8 cellular contexts compared by ENCODE assay signal in the genomic region with DNA sequence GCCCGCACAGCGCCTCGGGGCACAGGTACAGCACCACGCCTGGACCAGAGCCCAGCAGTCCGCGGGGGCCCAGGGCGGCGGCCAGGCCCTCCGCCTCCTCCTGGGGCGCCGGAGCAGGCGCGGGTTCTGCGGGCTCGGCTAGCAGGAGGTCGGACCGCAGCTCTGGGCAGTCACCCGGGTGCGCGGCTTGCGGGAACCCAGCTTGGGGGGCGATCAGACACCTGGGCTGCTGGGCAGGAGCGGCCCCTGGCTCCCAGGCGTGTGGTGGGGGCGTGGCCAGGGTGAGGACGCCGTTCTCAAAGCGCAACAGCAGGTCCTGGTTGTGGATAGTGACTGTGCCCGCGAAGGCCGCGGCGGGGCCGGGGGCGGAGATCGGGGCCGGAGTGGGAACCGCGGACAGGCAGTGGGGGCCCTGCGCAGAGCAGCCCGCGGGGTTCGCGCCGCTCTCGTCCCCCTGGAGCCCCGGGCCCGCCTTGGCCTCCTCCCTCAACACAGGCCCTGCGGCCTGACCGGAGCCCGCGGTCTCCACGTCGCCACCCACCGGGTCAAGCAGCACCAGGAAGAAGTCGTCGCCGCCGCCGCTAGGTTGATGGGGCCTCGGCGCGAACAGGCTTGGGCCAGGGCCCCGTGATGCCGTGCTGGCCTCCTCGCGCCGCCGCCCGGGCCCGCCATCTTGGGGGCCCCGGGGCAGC. TPM values are rescaled to one million over a fixed set of nuclear protein-coding genes. Genes with fewer than 3 reads are reported as not detected.
DNase-seq lines count a peak whose midpoint lies in the region; ATAC-seq, FAIRE-seq and TF ChIP-seq lines count a peak whose summit lies in the region.
"Not testable (repeated sequence)": the region's sequence is repeated elsewhere in the genome, so short reads cannot be mapped to it uniquely, and the experiment has no call there.

No MANE protein-coding gene starts in this region.

- H3K4me1 ChIP-seq in GM12878 (ENCODE audit: control insufficient read depth, insufficient read depth, low read length): not testable (repeated sequence)
- H3K4me1 ChIP-seq in heart left ventricle: peaks cover 0 to 29% (median 1%) of the 10 kb centered on the region in 12 donors

- CTCF ChIA-PET in GM12878 (lab: Yijun Ruan, JAX): not testable (repeated sequence)

- H3K36me3 Mint-ChIP-seq in T-helper 2 cell treated with Interferon-gamma antibody and Interleukin-4, amounts not matched to agents 5 μg/mL and 100 μg/mL, for 36 hours (ENCODE audit: low read depth): peaks cover 12% of the 10 kb centered on the region

- H3K36me3 ChIP-seq in GM12878 (ENCODE audit: control insufficient read depth in 2 of 2, insufficient read depth in 2 of 2, low read length in 1 of 2); heart left ventricle: not testable (repeated sequence)

- not testable (repeated sequence) for H3K27me3 ChIP-seq in GM12878 (replicated peaks in 1 of 2; ENCODE audit: control insufficient read depth in 2 of 2, insufficient read depth in 2 of 2, low read length in 1 of 2); heart left ventricle

- not testable (repeated sequence) for H3K27me3 Mint-ChIP-seq in T-helper 2 cell treated with Interferon-gamma antibody and Interleukin-4, amounts not matched to agents 5 μg/mL and 100 μg/mL, for 36 hours (ENCODE audit: low read depth)

- POLR2A ChIA-PET in GM12878 (lab: Charles Lee): not testable (repeated sequence)

- H3K9me3 ChIP-seq in GM12878 (replicated peaks; ENCODE audit: control insufficient read depth, insufficient read depth, low read length); heart left ventricle: not testable (repeated sequence)

- H3K4me2 ChIP-seq in GM12878 (ENCODE audit: control insufficient read depth, insufficient read depth): not testable (repeated sequence)

- not testable (repeated sequence) for H3K79me2 ChIP-seq in GM12878 (ENCODE audit: control insufficient read depth, insufficient read depth, low read length)

- SMC1A ChIA-PET in GM12878 (lab: Charles Lee; ENCODE audit: uncharacterized antibody, unreplicated experiment): not testable (repeated sequence)

- peaks cover 32% of the 10 kb centered on the region for H3K4me1 Mint-ChIP-seq in T-helper 2 cell treated with Interferon-gamma antibody and Interleukin-4, amounts not matched to agents 5 μg/mL and 100 μg/mL, for 36 hours (ENCODE audit: low read depth)

- H3K27ac Mint-ChIP-seq in T-helper 2 cell treated with Interferon-gamma antibody and Interleukin-4, amounts not matched to agents 5 μg/mL and 100 μg/mL, for 36 hours: peak overlapping the region; percentile 68

- H3K27ac ChIP-seq in 22Rv1: peak overlapping the region; percentile 54
- H3K27ac ChIP-seq in GM12878 (ENCODE audit: control insufficient read depth, insufficient read depth): peak overlapping the region; percentile 44; the same call in 1 of the 2 replicates
- peak overlapping the region; percentile 80 to 97 (median 90) for H3K27ac ChIP-seq in heart left ventricle

- not testable (repeated sequence) for H3K4me3 ChIP-seq in GM12878
- H3K4me3 ChIP-seq in heart left ventricle: peak overlapping the region; percentile 2 to 75 (median 58)

- not testable (repeated sequence) for H3K9me3 Mint-ChIP-seq in T-helper 2 cell treated with Interferon-gamma antibody and Interleukin-4, amounts not matched to agents 5 μg/mL and 100 μg/mL, for 36 hours

- peak; percentile 27 for DNase-seq in T-helper 2 cell treated with Interferon-gamma antibody and Interleukin-4, amounts not matched to agents 5 μg/mL and 100 μg/mL, for 36 hours (ENCODE audit: low spot score)
- not testable (repeated sequence) for DNase-seq in GM12878 (ENCODE audit: low read depth, low spot score)
- peak; percentile 24 to 67 (median 36) for DNase-seq in heart left ventricle
- DNase-seq in posterior cingulate gyrus: peak in 7 of 10 donors; percentile 4 to 84 (median 24)

- peak; percentile 87 for FAIRE-seq in GM12878 (lab: Jason Lieb, UNC)

- peak overlapping the region; percentile 56 for H3K4me3 Mint-ChIP-seq in T-helper 2 cell treated with Interferon-gamma antibody and Interleukin-4, amounts not matched to agents 5 μg/mL and 100 μg/mL, for 36 hours

- TF ChIP-seq POLR2A in GM12878 (IDR thresholded peaks at IDR 0.05; ENCODE audit: low read depth, low read length); heart left ventricle (IDR thresholded peaks at IDR 0.05): not testable (repeated sequence)

- not testable (repeated sequence) for TF ChIP-seq EP300 in Ishikawa (IDR thresholded peaks at IDR 0.05; ENCODE audit: borderline replicate concordance); GM12878 (IDR thresholded peaks at IDR 0.05; ENCODE audit: borderline replicate concordance in 1 of 2, control insufficient read depth in 1 of 2, low read depth in 2 of 2, low read length in 2 of 2)

- TF ChIP-seq CTCF in 22Rv1 (IDR thresholded peaks at IDR 0.05); GM12878 (IDR thresholded peaks at IDR 0.05 in 2 of 3, conservative IDR thresholded peaks at IDR 0.05 in 1 of 3; ENCODE audit: control insufficient read depth in 2 of 3, extremely low read depth in 1 of 3, insufficient read depth in 1 of 3, low read depth in 3 of 3, low read length in 3 of 3); heart left ventricle (IDR thresholded peaks at IDR 0.05): not testable (repeated sequence)

- peak; percentile 62 for ATAC-seq in GM18858 (IDR thresholded peaks at IDR 0.05; ENCODE audit: unreplicated experiment)
- ATAC-seq in HG02588 (IDR thresholded peaks at IDR 0.05; ENCODE audit: unreplicated experiment): peak; percentile 80
- ATAC-seq in GM12878: peak; percentile 86
- peak; percentile 55 to 93 (median 88) for ATAC-seq in heart left ventricle

- not testable (repeated sequence) for BruUV-seq in GM12878 (replicated peaks; lab: Mats Ljungman, UMichigan)

- H2AFZ ChIP-seq in GM12878 (ENCODE audit: control insufficient read depth, low read depth, low read length): not testable (repeated sequence)

- not testable (repeated sequence) for H4K20me1 ChIP-seq in GM12878 (ENCODE audit: control insufficient read depth, insufficient read depth)

- H3K9ac ChIP-seq in GM12878 (ENCODE audit: control insufficient read depth, insufficient read depth, low read length): peak overlapping the region; percentile 25; the same call in 1 of the 2 replicates

- RAD21 ChIA-PET in GM12878 (lab: Charles Lee; ENCODE audit: unreplicated experiment): not testable (repeated sequence)

- in situ Hi-C loops in GM12878 (cut with MboI): loop anchor here (25.0 kb wide), 3 partner anchors 922 to 1347 kb away; a partner anchor contains a TSS

- TF ChIP-seq RAD21 in Ishikawa (IDR thresholded peaks at IDR 0.05; ENCODE audit: low read depth); GM12878 (IDR thresholded peaks at IDR 0.05; ENCODE audit: insufficient read depth, low read depth, low read length): not testable (repeated sequence)

- intact Hi-C loops in GM12878 (cut with micrococcal nuclease; ENCODE audit: unreplicated experiment): not testable (repeated sequence)
- intact Hi-C loops in heart left ventricle (cut with DNase I) (loop anchor here in 4 of 10 donors (10.0 kb wide), 3 partner anchors 315 to 1165 kb away; a partner anchor contains a TSS), posterior cingulate gyrus (cut with DNase I) (loop anchor here (10.0 kb wide), 1 partner anchor 1105 kb away; no protein-coding TSS in a partner anchor)

- 67% methylated on average over 46 of the region's 72 CpGs for WGBS in GM12878 (ENCODE audit: insufficient coverage, insufficient replicate concordance, low lambda C conversion rate, missing lambda C conversion rate)
- WGBS in heart left ventricle, 4 donors: 2 to 33% (median 17%) methylated on average over 3 to 60 of the region's 72 CpGs

TF ChIP-seq in Ishikawa, 13 proteins besides CTCF, POLR2A, EP300 and RAD21:
- 0 out of 2 replicates have a peak, but pooled peaks have one; percentile 19 for TF ChIP-seq YY1 (IDR thresholded peaks at IDR 0.05; ENCODE audit: low read depth)
TF ChIP-seq in Ishikawa: peak in this region for 1; not testable (repeated sequence) for 12.

TF ChIP-seq in GM12878, 131 proteins besides CTCF, POLR2A, EP300 and RAD21:
- TF ChIP-seq YY1 (IDR thresholded peaks at IDR 0.05; ENCODE audit: low read depth, low read length): peak; percentile 60; the same call in 1 of the 2 replicates
- TF ChIP-seq, protein P1, sequence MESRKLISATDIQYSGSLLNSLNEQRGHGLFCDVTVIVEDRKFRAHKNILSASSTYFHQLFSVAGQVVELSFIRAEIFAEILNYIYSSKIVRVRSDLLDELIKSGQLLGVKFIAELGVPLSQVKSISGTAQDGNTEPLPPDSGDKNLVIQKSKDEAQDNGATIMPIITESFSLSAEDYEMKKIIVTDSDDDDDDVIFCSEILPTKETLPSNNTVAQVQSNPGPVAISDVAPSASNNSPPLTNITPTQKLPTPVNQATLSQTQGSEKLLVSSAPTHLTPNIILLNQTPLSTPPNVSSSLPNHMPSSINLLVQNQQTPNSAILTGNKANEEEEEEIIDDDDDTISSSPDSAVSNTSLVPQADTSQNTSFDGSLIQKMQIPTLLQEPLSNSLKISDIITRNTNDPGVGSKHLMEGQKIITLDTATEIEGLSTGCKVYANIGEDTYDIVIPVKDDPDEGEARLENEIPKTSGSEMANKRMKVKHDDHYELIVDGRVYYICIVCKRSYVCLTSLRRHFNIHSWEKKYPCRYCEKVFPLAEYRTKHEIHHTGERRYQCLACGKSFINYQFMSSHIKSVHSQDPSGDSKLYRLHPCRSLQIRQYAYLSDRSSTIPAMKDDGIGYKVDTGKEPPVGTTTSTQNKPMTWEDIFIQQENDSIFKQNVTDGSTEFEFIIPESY (IDR thresholded peaks at IDR 0.05): 0 out of 2 replicates have a peak, but pooled peaks have one; percentile 50

RNA-seq across cellular contexts. Expression of a gene that starts 0.5 kb away (rescaled TPM):
- total RNA-seq in GM12878 (2013; cell fraction: nucleolus; rRNA removed): 4.4 and 4.5 TPM in 2 replicates
- total RNA-seq in GM12878 (2014; rRNA removed): 2.8 and 2.9 TPM in 2 replicates
- 1.7 and 2.1 TPM in 2 replicates for total RNA-seq in GM12878 (2014; rRNA removed; fragmentation: Illumina TruSeq; extraction: Trizol)
- total RNA-seq in GM12878 (2021): 2.2 and 2.5 TPM in 2 replicates
- polyA plus RNA-seq in GM12878 (2011; ENCODE audit: low read depth): 0.88 TPM
- polyA plus RNA-seq in GM12878 (2011; rRNA removed): 0.33 and 0.46 TPM in 2 replicates
- 0.40 and 0.42 TPM in 2 replicates for polyA plus RNA-seq in GM12878 (2011; cell fraction: cytosol; rRNA removed)
- 0.42 and 0.45 TPM in 2 replicates for polyA plus RNA-seq in GM12878 (2011; cell fraction: nucleus; rRNA removed)
- 0.97 and 1.5 TPM in 2 replicates for polyA plus RNA-seq in GM12878 (2012)
- polyA plus RNA-seq in GM12878 (2014; fragmentation: Illumina TruSeq; extraction: Trizol): 1.3 and 1.7 TPM in 2 replicates
- under 1 TPM; 0.10 to 0.13 TPM for polyA plus RNA-seq in GM12878 (2014; fragmentation: Nextera tagmentation; extraction: Ambion mirVana)
- 0.88 and 1.3 TPM in 2 replicates for polyA plus RNA-seq in GM12878 (2014; rRNA removed)
- under 1 TPM; 0.69 to 0.72 TPM for polyA plus RNA-seq in GM12878 (2016; fragmentation: Nextera tagmentation; extraction: Ambion mirVana)
- 0.80 and 1.2 TPM in 2 replicates for polyA minus RNA-seq in GM12878 (2011; rRNA and poly(A)+ RNA removed)
- polyA minus RNA-seq in GM12878 (2011; cell fraction: cytosol; rRNA and poly(A)+ RNA removed): 0.80 and 1.0 TPM in 2 replicates
- 1.5 and 2.3 TPM in 2 replicates for polyA minus RNA-seq in GM12878 (2011; cell fraction: nucleus; rRNA and poly(A)+ RNA removed)
- 1 to 10 TPM; 2.8 to 6.3 (median 5.2) TPM for total RNA-seq in heart left ventricle
- polyA plus RNA-seq in heart left ventricle: 1 to 10 TPM in 1 of 2 donors, under 1 TPM in 1; 0.53 to 1.4 TPM
